In genomic region chr6:3258720-3259490, GRCh38 we compare ENCODE assay signal across 8 cellular contexts. TPM values are rescaled to one million over a fixed set of nuclear protein-coding genes. Genes with fewer than 3 reads are reported as not detected.
DNase-seq lines count a peak whose midpoint lies in the region; ATAC-seq and TF ChIP-seq lines count a peak whose summit lies in the region.

PSMG4 (plus strand) TSS chr6:3258947; CDS start chr6:3259023, 76 bp downstream.

- peaks cover 35% of the 10 kb centered on the region for H3K4me1 Mint-ChIP-seq in activated CD4-positive, alpha-beta T cell treated with anti-CD3 and anti-CD28 coated beads for 36 hours

- peak; percentile 85 for ATAC-seq in HG03432 (IDR thresholded peaks at IDR 0.05; ENCODE audit: unreplicated experiment)
- peak; percentile 83 for ATAC-seq in activated CD4-positive, alpha-beta T cell treated with anti-CD3 and anti-CD28 coated beads for 36 hours

- H3K9me3 Mint-ChIP-seq in activated CD4-positive, alpha-beta T cell treated with anti-CD3 and anti-CD28 coated beads for 36 hours (ENCODE audit: low read depth), result peaks cover 3% of the 10 kb centered on the region

- peak within 1 kb of the TSS; percentile 89 for H3K4me3 Mint-ChIP-seq in activated CD4-positive, alpha-beta T cell treated with anti-CD3 and anti-CD28 coated beads for 36 hours

- peak; percentile 94 for DNase-seq in Ammon's horn (ENCODE audit: low spot score)
- peak; percentile 97 for DNase-seq in GM19238 (ENCODE audit: insufficient read length, low spot score)
- DNase-seq in NCI-H510A treated with DMSO at 0.1 percent for 48 hours (lab: John Stamatoyannopoulos, UW), result peak; percentile 38
- DNase-seq in activated CD4-positive, alpha-beta T cell treated with anti-CD3 and anti-CD28 coated beads for 36 hours, result peak; percentile 97
- peak; percentile 91 for DNase-seq in choroid plexus epithelial cell (ENCODE audit: low read depth)
- peak; percentile 89 for DNase-seq in kidney tubule cell (ENCODE audit: low spot score)
- DNase-seq in stimulated activated CD4-positive, alpha-beta T cell treated with anti-CD3 and anti-CD28 coated beads, Interleukin-15, amount 100 ng/mL, for 48 hours (ENCODE audit: low read depth in 2 of 2), result peak; percentile 84 to 94

- H3K27ac Mint-ChIP-seq in activated CD4-positive, alpha-beta T cell treated with anti-CD3 and anti-CD28 coated beads for 36 hours, result peak within 1 kb of the TSS; percentile 92

- CTCF ChIA-PET in activated CD4-positive, alpha-beta T cell treated with anti-CD3 and anti-CD28 coated beads for 36 hours (lab: Charles Lee), result interaction anchor here (0.5 to 2.0 kb wide), 9 partner anchors 11 to 492 kb away, joined by 3 to 6 read pairs (median 3); no protein-coding TSS in a partner anchor

- intact Hi-C loops in activated CD4-positive, alpha-beta T cell treated with anti-CD3 and anti-CD28 coated beads for 36 hours (cut with DNase I, micrococcal nuclease), result loop anchor here (1.0 to 5.0 kb wide), 15 partner anchors 50 to 1743 kb away; partner anchors contain the start of genes BPHL (in 2 of the 2), TUBB2A (in 2 of the 2), ECI2 (in 1 of the 2) and NQO2 (in 1 of the 2)

- peak within 1 kb of the TSS; percentile 98 for H3K4me3 ChIP-seq in choroid plexus epithelial cell (ENCODE audit: low read depth, low read length)

- peaks cover 23% of the 10 kb centered on the region for H3K36me3 Mint-ChIP-seq in activated CD4-positive, alpha-beta T cell treated with anti-CD3 and anti-CD28 coated beads for 36 hours (ENCODE audit: low read depth)

- no peak for TF ChIP-seq CTCF in choroid plexus epithelial cell (conservative IDR thresholded peaks at IDR 0.05; ENCODE audit: low read depth, low read length)

- H3K27me3 Mint-ChIP-seq in activated CD4-positive, alpha-beta T cell treated with anti-CD3 and anti-CD28 coated beads for 36 hours, result peaks cover 3% of the 10 kb centered on the region

- POLR2A ChIA-PET in activated CD4-positive, alpha-beta T cell treated with anti-CD3 and anti-CD28 coated beads for 36 hours (lab: Charles Lee), result interaction anchor here (0.6 to 0.9 kb wide), 3 partner anchors 49 to 192 kb away, joined by 3 to 12 read pairs (median 3); no protein-coding TSS in a partner anchor

RNA-seq across cellular contexts. Expression of gene PSMG4, which starts in this region (rescaled TPM):
- 10 to 100 TPM; 22.2 to 23.2 TPM for total RNA-seq in activated CD4-positive, alpha-beta T cell treated with anti-CD3 and anti-CD28 coated beads for 36 hours

Comparison
In these comparisons a context has a peak if more than half of its experiments do, and no peak if none do; other contexts are left out.
1. Peak in every context shown above with its lines: DNase-seq, ATAC-seq and H3K4me3 ChIP-seq.
2. DNase-seq: peak in every context shown above with its lines; median percentile 97 in GM19238; 97 in activated CD4-positive, alpha-beta T cell treated with anti-CD3 and anti-CD28 coated beads for 36 hours; 94 in Ammon's horn; 91 in choroid plexus epithelial cell; 89 in kidney tubule cell; 89 in stimulated activated CD4-positive, alpha-beta T cell treated with anti-CD3 and anti-CD28 coated beads, Interleukin-15, amount 100 ng/mL, for 48 hours; 38 in NCI-H510A treated with DMSO at 0.1 percent for 48 hours.